ENCODE assay signal across 1 cellular context in genomic region chr5:180494060-180494509, GRCh38.
TF ChIP-seq lines count a peak whose summit lies in the region.

CNOT6 (plus strand) TSS chr5:180494379; CDS start chr5:180529277, 34,898 bp downstream.

TF ChIP-seq in K562, 482 proteins besides CTCF, POLR2A, EP300 and RAD21 (continued from another document and continues in another):
- no peak for TF ChIP-seq CBFB (CRISPR knock-in tag; IDR thresholded peaks at IDR 0.05)
- TF ChIP-seq, protein P1, sequence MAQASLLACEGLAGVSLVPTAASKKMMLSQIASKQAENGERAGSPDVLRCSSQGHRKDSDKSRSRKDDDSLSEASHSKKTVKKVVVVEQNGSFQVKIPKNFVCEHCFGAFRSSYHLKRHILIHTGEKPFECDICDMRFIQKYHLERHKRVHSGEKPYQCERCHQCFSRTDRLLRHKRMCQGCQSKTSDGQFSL (CRISPR knock-in tag; IDR thresholded peaks at IDR 0.05): 0 out of 2 replicates have a peak, but pooled peaks have one; percentile 49
- TF ChIP-seq, protein P1 (tag; IDR thresholded peaks at IDR 0.05): no peak
- TF ChIP-seq, protein P2, sequence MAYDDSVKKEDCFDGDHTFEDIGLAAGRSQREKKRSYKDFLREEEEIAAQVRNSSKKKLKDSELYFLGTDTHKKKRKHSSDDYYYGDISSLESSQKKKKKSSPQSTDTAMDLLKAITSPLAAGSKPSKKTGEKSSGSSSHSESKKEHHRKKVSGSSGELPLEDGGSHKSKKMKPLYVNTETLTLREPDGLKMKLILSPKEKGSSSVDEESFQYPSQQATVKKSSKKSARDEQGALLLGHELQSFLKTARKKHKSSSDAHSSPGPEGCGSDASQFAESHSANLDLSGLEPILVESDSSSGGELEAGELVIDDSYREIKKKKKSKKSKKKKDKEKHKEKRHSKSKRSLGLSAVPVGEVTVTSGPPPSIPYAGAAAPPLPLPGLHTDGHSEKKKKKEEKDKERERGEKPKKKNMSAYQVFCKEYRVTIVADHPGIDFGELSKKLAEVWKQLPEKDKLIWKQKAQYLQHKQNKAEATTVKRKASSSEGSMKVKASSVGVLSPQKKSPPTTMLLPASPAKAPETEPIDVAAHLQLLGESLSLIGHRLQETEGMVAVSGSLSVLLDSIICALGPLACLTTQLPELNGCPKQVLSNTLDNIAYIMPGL (CRISPR knock-in tag; IDR thresholded peaks at IDR 0.05): no peak
- TF ChIP-seq SP1 (CRISPR knock-in tag; IDR thresholded peaks at IDR 0.05): peak; percentile 100
- no peak for TF ChIP-seq ZNF24 (IDR thresholded peaks at IDR 0.05)
- peak; percentile 55; the same call in 1 of the 2 replicates for TF ChIP-seq ESRRA (IDR thresholded peaks at IDR 0.05; ENCODE audit: borderline replicate concordance, low read depth)
- no peak for TF ChIP-seq SAFB2 (IDR thresholded peaks at IDR 0.05; ENCODE audit: borderline replicate concordance, low read depth, low read length, severe bottlenecking)
- peak; percentile 91 for TF ChIP-seq RBFOX2 (IDR thresholded peaks at IDR 0.05; ENCODE audit: low read depth, low read length)
- TF ChIP-seq TCF7L2 (IDR thresholded peaks at IDR 0.05; ENCODE audit: low read depth, low read length): peak; percentile 99
- TF ChIP-seq ZBTB43 (CRISPR knock-in tag; IDR thresholded peaks at IDR 0.05): 0 out of 2 replicates have a peak, but pooled peaks have one; percentile 58
- TF ChIP-seq RB1 (IDR thresholded peaks at IDR 0.05; ENCODE audit: low read depth): peak; percentile 96; the same call in 1 of the 2 replicates
- peak; percentile 93 for TF ChIP-seq CCNT2 (IDR thresholded peaks at IDR 0.05; ENCODE audit: borderline replicate concordance, extremely low read depth, insufficient read length, low read depth, low read length)
- peak; percentile 98 for TF ChIP-seq OTX1 (CRISPR knock-in tag; IDR thresholded peaks at IDR 0.05)
- TF ChIP-seq, protein P3, sequence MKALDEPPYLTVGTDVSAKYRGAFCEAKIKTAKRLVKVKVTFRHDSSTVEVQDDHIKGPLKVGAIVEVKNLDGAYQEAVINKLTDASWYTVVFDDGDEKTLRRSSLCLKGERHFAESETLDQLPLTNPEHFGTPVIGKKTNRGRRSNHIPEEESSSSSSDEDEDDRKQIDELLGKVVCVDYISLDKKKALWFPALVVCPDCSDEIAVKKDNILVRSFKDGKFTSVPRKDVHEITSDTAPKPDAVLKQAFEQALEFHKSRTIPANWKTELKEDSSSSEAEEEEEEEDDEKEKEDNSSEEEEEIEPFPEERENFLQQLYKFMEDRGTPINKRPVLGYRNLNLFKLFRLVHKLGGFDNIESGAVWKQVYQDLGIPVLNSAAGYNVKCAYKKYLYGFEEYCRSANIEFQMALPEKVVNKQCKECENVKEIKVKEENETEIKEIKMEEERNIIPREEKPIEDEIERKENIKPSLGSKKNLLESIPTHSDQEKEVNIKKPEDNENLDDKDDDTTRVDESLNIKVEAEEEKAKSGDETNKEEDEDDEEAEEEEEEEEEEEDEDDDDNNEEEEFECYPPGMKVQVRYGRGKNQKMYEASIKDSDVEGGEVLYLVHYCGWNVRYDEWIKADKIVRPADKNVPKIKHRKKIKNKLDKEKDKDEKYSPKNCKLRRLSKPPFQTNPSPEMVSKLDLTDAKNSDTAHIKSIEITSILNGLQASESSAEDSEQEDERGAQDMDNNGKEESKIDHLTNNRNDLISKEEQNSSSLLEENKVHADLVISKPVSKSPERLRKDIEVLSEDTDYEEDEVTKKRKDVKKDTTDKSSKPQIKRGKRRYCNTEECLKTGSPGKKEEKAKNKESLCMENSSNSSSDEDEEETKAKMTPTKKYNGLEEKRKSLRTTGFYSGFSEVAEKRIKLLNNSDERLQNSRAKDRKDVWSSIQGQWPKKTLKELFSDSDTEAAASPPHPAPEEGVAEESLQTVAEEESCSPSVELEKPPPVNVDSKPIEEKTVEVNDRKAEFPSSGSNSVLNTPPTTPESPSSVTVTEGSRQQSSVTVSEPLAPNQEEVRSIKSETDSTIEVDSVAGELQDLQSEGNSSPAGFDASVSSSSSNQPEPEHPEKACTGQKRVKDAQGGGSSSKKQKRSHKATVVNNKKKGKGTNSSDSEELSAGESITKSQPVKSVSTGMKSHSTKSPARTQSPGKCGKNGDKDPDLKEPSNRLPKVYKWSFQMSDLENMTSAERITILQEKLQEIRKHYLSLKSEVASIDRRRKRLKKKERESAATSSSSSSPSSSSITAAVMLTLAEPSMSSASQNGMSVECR (CRISPR knock-in tag; IDR thresholded peaks at IDR 0.05): 0 out of 2 replicates have a peak, but pooled peaks have one; percentile 23
- TF ChIP-seq TCF3 (CRISPR knock-in tag; IDR thresholded peaks at IDR 0.05): no peak
- peak; percentile 87 for TF ChIP-seq POLR2B (IDR thresholded peaks at IDR 0.05; ENCODE audit: low read depth, partially characterized antibody)
- TF ChIP-seq, protein P4, sequence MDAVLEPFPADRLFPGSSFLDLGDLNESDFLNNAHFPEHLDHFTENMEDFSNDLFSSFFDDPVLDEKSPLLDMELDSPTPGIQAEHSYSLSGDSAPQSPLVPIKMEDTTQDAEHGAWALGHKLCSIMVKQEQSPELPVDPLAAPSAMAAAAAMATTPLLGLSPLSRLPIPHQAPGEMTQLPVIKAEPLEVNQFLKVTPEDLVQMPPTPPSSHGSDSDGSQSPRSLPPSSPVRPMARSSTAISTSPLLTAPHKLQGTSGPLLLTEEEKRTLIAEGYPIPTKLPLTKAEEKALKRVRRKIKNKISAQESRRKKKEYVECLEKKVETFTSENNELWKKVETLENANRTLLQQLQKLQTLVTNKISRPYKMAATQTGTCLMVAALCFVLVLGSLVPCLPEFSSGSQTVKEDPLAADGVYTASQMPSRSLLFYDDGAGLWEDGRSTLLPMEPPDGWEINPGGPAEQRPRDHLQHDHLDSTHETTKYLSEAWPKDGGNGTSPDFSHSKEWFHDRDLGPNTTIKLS (IDR thresholded peaks at IDR 0.05; ENCODE audit: borderline replicate concordance, low read depth): 0 out of 2 replicates have a peak, but pooled peaks have one; percentile 37
- no peak for TF ChIP-seq NCOA4 (IDR thresholded peaks at IDR 0.05; ENCODE audit: partially characterized antibody)
- TF ChIP-seq ATF1 (CRISPR knock-in tag; IDR thresholded peaks at IDR 0.05): no peak
- peak; percentile 85 for TF ChIP-seq ATF1 (tag; IDR thresholded peaks at IDR 0.05)
- peak; percentile 60 for TF ChIP-seq HMGN3 (IDR thresholded peaks at IDR 0.05; ENCODE audit: borderline replicate concordance, extremely low read depth, insufficient read length, low read depth, low read length)
- TF ChIP-seq, protein P5, sequence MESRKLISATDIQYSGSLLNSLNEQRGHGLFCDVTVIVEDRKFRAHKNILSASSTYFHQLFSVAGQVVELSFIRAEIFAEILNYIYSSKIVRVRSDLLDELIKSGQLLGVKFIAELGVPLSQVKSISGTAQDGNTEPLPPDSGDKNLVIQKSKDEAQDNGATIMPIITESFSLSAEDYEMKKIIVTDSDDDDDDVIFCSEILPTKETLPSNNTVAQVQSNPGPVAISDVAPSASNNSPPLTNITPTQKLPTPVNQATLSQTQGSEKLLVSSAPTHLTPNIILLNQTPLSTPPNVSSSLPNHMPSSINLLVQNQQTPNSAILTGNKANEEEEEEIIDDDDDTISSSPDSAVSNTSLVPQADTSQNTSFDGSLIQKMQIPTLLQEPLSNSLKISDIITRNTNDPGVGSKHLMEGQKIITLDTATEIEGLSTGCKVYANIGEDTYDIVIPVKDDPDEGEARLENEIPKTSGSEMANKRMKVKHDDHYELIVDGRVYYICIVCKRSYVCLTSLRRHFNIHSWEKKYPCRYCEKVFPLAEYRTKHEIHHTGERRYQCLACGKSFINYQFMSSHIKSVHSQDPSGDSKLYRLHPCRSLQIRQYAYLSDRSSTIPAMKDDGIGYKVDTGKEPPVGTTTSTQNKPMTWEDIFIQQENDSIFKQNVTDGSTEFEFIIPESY (CRISPR knock-in tag; IDR thresholded peaks at IDR 0.05): peak; percentile 74
- TF ChIP-seq, protein P6, sequence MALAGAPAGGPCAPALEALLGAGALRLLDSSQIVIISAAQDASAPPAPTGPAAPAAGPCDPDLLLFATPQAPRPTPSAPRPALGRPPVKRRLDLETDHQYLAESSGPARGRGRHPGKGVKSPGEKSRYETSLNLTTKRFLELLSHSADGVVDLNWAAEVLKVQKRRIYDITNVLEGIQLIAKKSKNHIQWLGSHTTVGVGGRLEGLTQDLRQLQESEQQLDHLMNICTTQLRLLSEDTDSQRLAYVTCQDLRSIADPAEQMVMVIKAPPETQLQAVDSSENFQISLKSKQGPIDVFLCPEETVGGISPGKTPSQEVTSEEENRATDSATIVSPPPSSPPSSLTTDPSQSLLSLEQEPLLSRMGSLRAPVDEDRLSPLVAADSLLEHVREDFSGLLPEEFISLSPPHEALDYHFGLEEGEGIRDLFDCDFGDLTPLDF (CRISPR knock-in tag; IDR thresholded peaks at IDR 0.05): peak; percentile 60; the same call in 1 of the 2 replicates
- TF ChIP-seq SUPT5H (IDR thresholded peaks at IDR 0.05): peak; percentile 84
- TF ChIP-seq, protein P7, sequence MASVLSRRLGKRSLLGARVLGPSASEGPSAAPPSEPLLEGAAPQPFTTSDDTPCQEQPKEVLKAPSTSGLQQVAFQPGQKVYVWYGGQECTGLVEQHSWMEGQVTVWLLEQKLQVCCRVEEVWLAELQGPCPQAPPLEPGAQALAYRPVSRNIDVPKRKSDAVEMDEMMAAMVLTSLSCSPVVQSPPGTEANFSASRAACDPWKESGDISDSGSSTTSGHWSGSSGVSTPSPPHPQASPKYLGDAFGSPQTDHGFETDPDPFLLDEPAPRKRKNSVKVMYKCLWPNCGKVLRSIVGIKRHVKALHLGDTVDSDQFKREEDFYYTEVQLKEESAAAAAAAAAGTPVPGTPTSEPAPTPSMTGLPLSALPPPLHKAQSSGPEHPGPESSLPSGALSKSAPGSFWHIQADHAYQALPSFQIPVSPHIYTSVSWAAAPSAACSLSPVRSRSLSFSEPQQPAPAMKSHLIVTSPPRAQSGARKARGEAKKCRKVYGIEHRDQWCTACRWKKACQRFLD (CRISPR knock-in tag; IDR thresholded peaks at IDR 0.05): peak; percentile 40; the same call in 1 of the 2 replicates
- TF ChIP-seq, protein P8, sequence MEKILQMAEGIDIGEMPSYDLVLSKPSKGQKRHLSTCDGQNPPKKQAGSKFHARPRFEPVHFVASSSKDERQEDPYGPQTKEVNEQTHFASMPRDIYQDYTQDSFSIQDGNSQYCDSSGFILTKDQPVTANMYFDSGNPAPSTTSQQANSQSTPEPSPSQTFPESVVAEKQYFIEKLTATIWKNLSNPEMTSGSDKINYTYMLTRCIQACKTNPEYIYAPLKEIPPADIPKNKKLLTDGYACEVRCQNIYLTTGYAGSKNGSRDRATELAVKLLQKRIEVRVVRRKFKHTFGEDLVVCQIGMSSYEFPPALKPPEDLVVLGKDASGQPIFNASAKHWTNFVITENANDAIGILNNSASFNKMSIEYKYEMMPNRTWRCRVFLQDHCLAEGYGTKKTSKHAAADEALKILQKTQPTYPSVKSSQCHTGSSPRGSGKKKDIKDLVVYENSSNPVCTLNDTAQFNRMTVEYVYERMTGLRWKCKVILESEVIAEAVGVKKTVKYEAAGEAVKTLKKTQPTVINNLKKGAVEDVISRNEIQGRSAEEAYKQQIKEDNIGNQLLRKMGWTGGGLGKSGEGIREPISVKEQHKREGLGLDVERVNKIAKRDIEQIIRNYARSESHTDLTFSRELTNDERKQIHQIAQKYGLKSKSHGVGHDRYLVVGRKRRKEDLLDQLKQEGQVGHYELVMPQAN (IDR thresholded peaks at IDR 0.05; ENCODE audit: borderline replicate concordance): 0 out of 2 replicates have a peak, but pooled peaks have one; percentile 76
- 0 out of 2 replicates have a peak, but pooled peaks have one; percentile 10 for TF ChIP-seq THAP12 (CRISPR knock-in tag; IDR thresholded peaks at IDR 0.05)
- TF ChIP-seq POLR2G (IDR thresholded peaks at IDR 0.05; ENCODE audit: low read depth, low read length): peak; percentile 92
- TF ChIP-seq TAF1 (IDR thresholded peaks at IDR 0.05; ENCODE audit: control insufficient read depth, extremely low read depth, insufficient read depth, low read length, severe bottlenecking): peak; percentile 69
- TF ChIP-seq ZNF184 (CRISPR knock-in tag; IDR thresholded peaks at IDR 0.05): no peak
- TF ChIP-seq RCOR1 (IDR thresholded peaks at IDR 0.05; ENCODE audit: borderline replicate concordance in 1 of 2, low read depth in 2 of 2, low read length in 2 of 2): peak; percentile 15 to 45; a peak in 1 of 4 replicates
- TF ChIP-seq HCFC1 (IDR thresholded peaks at IDR 0.05; ENCODE audit: low read depth, low read length): peak; percentile 79
- TF ChIP-seq CBX1 (IDR thresholded peaks at IDR 0.05; ENCODE audit: low read depth): no peak
- 0 out of 2 replicates have a peak, but pooled peaks have one; percentile 9 for TF ChIP-seq JUN (IDR thresholded peaks at IDR 0.05; ENCODE audit: borderline replicate concordance, low read depth, low read length)
- no peak for TF ChIP-seq JUN (CRISPR knock-in tag; IDR thresholded peaks at IDR 0.05; ENCODE audit: borderline replicate concordance)
- peak; percentile 9; the same call in 1 of the 2 replicates for TF ChIP-seq MAFF (IDR thresholded peaks at IDR 0.05; ENCODE audit: low read length)
- no peak for TF ChIP-seq ETS2 (tag; IDR thresholded peaks at IDR 0.05; ENCODE audit: borderline replicate concordance, poor library complexity, severe bottlenecking)
- no peak for TF ChIP-seq NCOR1 (IDR thresholded peaks at IDR 0.05)
- no peak for TF ChIP-seq NUFIP1 (IDR thresholded peaks at IDR 0.05; ENCODE audit: partially characterized antibody)
- no peak for TF ChIP-seq SMARCC2 (IDR thresholded peaks at IDR 0.05; ENCODE audit: low read depth)
- 0 out of 2 replicates have a peak, but pooled peaks have one; percentile 26 for TF ChIP-seq GTF2F1 (IDR thresholded peaks at IDR 0.05; ENCODE audit: low read depth, low read length)
- peak; percentile 71; the same call in 1 of the 2 replicates for TF ChIP-seq EP400 (IDR thresholded peaks at IDR 0.05)
